ENCODE assay signal across 1 cellular context in genomic region chr1:71494163-71494562, GRCh38.
TF ChIP-seq lines count a peak whose summit lies in the region.

No MANE protein-coding gene starts in this region.

TF ChIP-seq in WTC11, 78 proteins besides CTCF, POLR2A, EP300 and RAD21 (continued from another document):
- TF ChIP-seq IRF1 (CRISPR knock-in tag; IDR thresholded peaks at IDR 0.05) (no peak), ZNF232 (CRISPR knock-in tag; IDR thresholded peaks at IDR 0.05) (no peak), E2F1 (CRISPR knock-in tag; IDR thresholded peaks at IDR 0.05) (no peak), MAX (CRISPR knock-in tag; IDR thresholded peaks at IDR 0.05) (no peak), EMX1 (CRISPR knock-in tag; IDR thresholded peaks at IDR 0.05) (no peak), ZNF671 (CRISPR knock-in tag; IDR thresholded peaks at IDR 0.05) (no peak), ATF1 (CRISPR knock-in tag; IDR thresholded peaks at IDR 0.05) (no peak), ZNF263 (CRISPR knock-in tag; IDR thresholded peaks at IDR 0.05; ENCODE audit: low read depth) (no peak), PRDM15 (CRISPR knock-in tag; IDR thresholded peaks at IDR 0.05) (no peak), USF2 (CRISPR knock-in tag; IDR thresholded peaks at IDR 0.05) (no peak), CBFB (CRISPR knock-in tag; IDR thresholded peaks at IDR 0.05; ENCODE audit: low read depth) (no peak), GRHL2 (CRISPR knock-in tag; IDR thresholded peaks at IDR 0.05; ENCODE audit: insufficient replicate concordance, severe bottlenecking) (no peak), USF1 (CRISPR knock-in tag; IDR thresholded peaks at IDR 0.05) (no peak), PREB (CRISPR knock-in tag; IDR thresholded peaks at IDR 0.05; ENCODE audit: borderline replicate concordance) (no peak), AR (CRISPR knock-in tag; IDR thresholded peaks at IDR 0.05) (no peak), ZNF532 (CRISPR knock-in tag; IDR thresholded peaks at IDR 0.05; ENCODE audit: borderline replicate concordance) (no peak)
TF ChIP-seq in WTC11: peak in this region for 0.
